Comparison of ENCODE assay signal across 1 cellular context in genomic region chr20:62370807-62371587, GRCh38.
TF ChIP-seq lines count a peak whose summit lies in the region.

No MANE protein-coding gene starts in this region.

TF ChIP-seq in HepG2, 621 proteins besides CTCF, POLR2A, EP300 and RAD21 (continued from another document and continues in another):
- TF ChIP-seq ZNF687 (CRISPR knock-in tag; IDR thresholded peaks at IDR 0.05) (peak; percentile 96), ELK4 (CRISPR knock-in tag; IDR thresholded peaks at IDR 0.05; ENCODE audit: borderline replicate concordance) (no peak), ZNF34 (CRISPR knock-in tag; IDR thresholded peaks at IDR 0.05; ENCODE audit: borderline replicate concordance) (no peak), ARID4A (CRISPR knock-in tag; IDR thresholded peaks at IDR 0.05; ENCODE audit: borderline replicate concordance) (peak; percentile 65; the same call in 1 of the 2 replicates), HNRNPK (IDR thresholded peaks at IDR 0.05; ENCODE audit: low read depth, low read length, poor library complexity, severe bottlenecking) (no peak), MLLT10 (CRISPR knock-in tag; IDR thresholded peaks at IDR 0.05) (no peak), ZNF251 (CRISPR knock-in tag; IDR thresholded peaks at IDR 0.05) (0 out of 2 replicates have a peak, but pooled peaks have one; percentile 51), ZNF124 (CRISPR knock-in tag; IDR thresholded peaks at IDR 0.05) (0 out of 2 replicates have a peak, but pooled peaks have one; percentile 32), ZIK1 (CRISPR knock-in tag; IDR thresholded peaks at IDR 0.05; ENCODE audit: borderline replicate concordance, low read depth) (peak; percentile 39; the same call in 1 of the 2 replicates), SATB2 (CRISPR knock-in tag; IDR thresholded peaks at IDR 0.05) (no peak), SOX5 (CRISPR knock-in tag; IDR thresholded peaks at IDR 0.05; ENCODE audit: borderline replicate concordance) (peak; percentile 25; the same call in 1 of the 2 replicates), PHF5A (CRISPR knock-in tag; IDR thresholded peaks at IDR 0.05; ENCODE audit: low read depth, unreplicated experiment) (peak; percentile 39), ZNF576 (CRISPR knock-in tag; IDR thresholded peaks at IDR 0.05) (peak; percentile 81), KAT8 (CRISPR knock-in tag; IDR thresholded peaks at IDR 0.05) (peak; percentile 65), ZNF816 (CRISPR knock-in tag; IDR thresholded peaks at IDR 0.05; ENCODE audit: borderline replicate concordance) (no peak), TBX2 (CRISPR knock-in tag; IDR thresholded peaks at IDR 0.05; ENCODE audit: borderline replicate concordance) (no peak; the same call in 1 of the 2 replicates), ZNF383 (CRISPR knock-in tag; IDR thresholded peaks at IDR 0.05; ENCODE audit: borderline replicate concordance) (no peak), TGIF2 (CRISPR knock-in tag; IDR thresholded peaks at IDR 0.05) (no peak), REPIN1 (CRISPR knock-in tag; IDR thresholded peaks at IDR 0.05; ENCODE audit: borderline replicate concordance, low read depth) (peak; percentile 67; the same call in 1 of the 2 replicates), ZSCAN22 (CRISPR knock-in tag; IDR thresholded peaks at IDR 0.05) (no peak), ZNF10 (CRISPR knock-in tag; IDR thresholded peaks at IDR 0.05; ENCODE audit: borderline replicate concordance, low read depth) (no peak), ZNF609 (CRISPR knock-in tag; IDR thresholded peaks at IDR 0.05; ENCODE audit: borderline replicate concordance) (no peak; the same call in 1 of the 2 replicates), IKZF5 (CRISPR knock-in tag; IDR thresholded peaks at IDR 0.05) (peak; percentile 55), ZBTB1 (CRISPR knock-in tag; IDR thresholded peaks at IDR 0.05; ENCODE audit: borderline replicate concordance) (no peak), MXI1 (IDR thresholded peaks at IDR 0.05; ENCODE audit: borderline replicate concordance, low read depth, low read length) (no peak), RNF2 (conservative IDR thresholded peaks at IDR 0.05; ENCODE audit: low read depth) (peak; percentile 80; the same call in 1 of the 2 replicates), FOXO4 (CRISPR knock-in tag; conservative IDR thresholded peaks at IDR 0.05) (no peak), HMG20B (CRISPR knock-in tag; conservative IDR thresholded peaks at IDR 0.05) (peak; percentile 12; the same call in 1 of the 2 replicates), ATF6 (CRISPR knock-in tag; conservative IDR thresholded peaks at IDR 0.05) (no peak; the same call in 1 of the 2 replicates), ZNF878 (CRISPR knock-in tag; IDR thresholded peaks at IDR 0.05) (no peak), MIER3 (CRISPR knock-in tag; IDR thresholded peaks at IDR 0.05; ENCODE audit: borderline replicate concordance) (peak; percentile 35; the same call in 1 of the 2 replicates), HNRNPUL1 (IDR thresholded peaks at IDR 0.05; ENCODE audit: low read depth, low read length) (no peak), SKI (IDR thresholded peaks at IDR 0.05; ENCODE audit: partially characterized antibody) (peak; percentile 72), ZNF773 (CRISPR knock-in tag; IDR thresholded peaks at IDR 0.05; ENCODE audit: borderline replicate concordance) (no peak), NR0B2 (CRISPR knock-in tag; IDR thresholded peaks at IDR 0.05) (0 out of 2 replicates have a peak, but pooled peaks have one; percentile 43), JUN (CRISPR knock-in tag; IDR thresholded peaks at IDR 0.05) (peak; percentile 75; the same call in 1 of the 2 replicates), GATA4 (IDR thresholded peaks at IDR 0.05; ENCODE audit: borderline replicate concordance, low read depth) (0 out of 2 replicates have a peak, but pooled peaks have one; percentile 44), HMGA1 (CRISPR knock-in tag; conservative IDR thresholded peaks at IDR 0.05) (no peak), MAX (IDR thresholded peaks at IDR 0.05) (peak; percentile 85), JUND (CRISPR knock-in tag; IDR thresholded peaks at IDR 0.05) (no peak; the same call in 1 of the 2 replicates)
